ENCODE assay signal across 33 cellular contexts in genomic region chr10:77796311-77796915, GRCh38.
"Had no signal": no experiment of that assay in that cellular context is flagged by ENCODE, and none has a peak within 500 bp of the region (broad histone marks: within the 10 kb centered on the region; RNA-seq: fewer than 3 reads in every experiment).

No MANE protein-coding gene starts in this region.

- H3K9me3 Mint-ChIP-seq: activated CD4-positive, alpha-beta T cell treated with anti-CD3 and anti-CD28 coated beads, Interleukin-2, amount 10 ng/mL, durations not matched to agents 24 days and 14 days; activated CD8-positive, alpha-beta T cell treated with anti-CD3 and anti-CD28 coated beads for 36 hours; activated naive CD8-positive, alpha-beta T cell treated with anti-CD3 and anti-CD28 coated beads for 36 hours; activated T-cell treated with anti-CD3 and anti-CD28 coated beads, Interleukin-2, amount 50 U/mL, for 72 hours; activated T-helper 17 cell treated with anti-CD3 and anti-CD28 coated beads, Interleukin-2, amount 50 U/mL, for 72 hours; central memory CD8-positive, alpha-beta T cell had no signal

- ATAC-seq: activated CD8-positive, alpha-beta T cell treated with anti-CD3 and anti-CD28 coated beads for 36 hours; activated T-cell treated with anti-CD3 and anti-CD28 coated beads, Interleukin-2, amount 50 U/mL, for 72 hours; activated T-helper 17 cell treated with anti-CD3 and anti-CD28 coated beads, Interleukin-2, amount 50 U/mL, for 72 hours; PC-3; Right ventricle myocardium inferior had no signal

- H3K27me3 Mint-ChIP-seq: activated CD4-positive, alpha-beta T cell treated with anti-CD3 and anti-CD28 coated beads, Interleukin-2, amount 10 ng/mL, durations not matched to agents 24 days and 14 days; central memory CD8-positive, alpha-beta T cell had no signal

- H3K36me3 Mint-ChIP-seq: activated naive CD8-positive, alpha-beta T cell treated with anti-CD3 and anti-CD28 coated beads for 36 hours had no signal

- H3K27ac Mint-ChIP-seq: activated CD4-positive, alpha-beta T cell treated with anti-CD3 and anti-CD28 coated beads, Interleukin-2, amount 10 ng/mL, durations not matched to agents 24 days and 14 days; activated CD8-positive, alpha-beta T cell treated with anti-CD3 and anti-CD28 coated beads for 36 hours; activated naive CD8-positive, alpha-beta T cell treated with anti-CD3 and anti-CD28 coated beads for 36 hours; activated T-cell treated with anti-CD3 and anti-CD28 coated beads, Interleukin-2, amount 50 U/mL, for 72 hours; activated T-helper 17 cell treated with anti-CD3 and anti-CD28 coated beads, Interleukin-2, amount 50 U/mL, for 72 hours had no signal

- DNase-seq: activated CD4-positive, alpha-beta T cell treated with anti-CD3 and anti-CD28 coated beads, Interleukin-2, amount 10 ng/mL, durations not matched to agents 24 days and 14 days; activated CD4-positive, alpha-beta T cell treated with anti-CD3 and anti-CD28 coated beads, Interleukin-2, amount 50 U/mL, for 4 hours; activated CD8-positive, alpha-beta T cell treated with anti-CD3 and anti-CD28 coated beads for 36 hours; activated gamma-delta T cell treated with Interleukin-2 at 50 U/mL for 16 hours; activated naive CD4-positive, alpha-beta T cell treated with anti-CD3 and anti-CD28 coated beads, Interleukin-2, amount 50 U/mL, for 16 hours; activated naive CD8-positive, alpha-beta T cell treated with anti-CD3 and anti-CD28 coated beads for 36 hours; activated T-cell treated with anti-CD3 and anti-CD28 coated beads, Interleukin-2, amount 50 U/mL, for 1 hour; activated T-cell treated with anti-CD3 and anti-CD28 coated beads, Interleukin-2, amount 50 U/mL, for 72 hours; amniotic stem cell; Kasumi-1; KG1; MG63; NCI-H1048; NCI-H1105 treated with DMSO at 0.1 percent for 48 hours; NCI-H1436; NCI-H187; NCI-H2029 treated with DMSO at 0.1 percent for 48 hours; NCI-H2107; NCI-H2171; NCI-H510A; NCI-H526; NCI-H748 treated with DMSO at 0.1 percent for 48 hours; NK-92 treated with Interleukin-12 subunit alpha and Interleukin-12 subunit beta, amount 100 ng/mL, for 24 hours; PC-3; Peyer's patch; RPMI8226; SW 1271; T-helper 1 cell; T1000; WERI-Rb-1 had no signal

- H3K4me3 Mint-ChIP-seq: activated CD4-positive, alpha-beta T cell treated with anti-CD3 and anti-CD28 coated beads, Interleukin-2, amount 10 ng/mL, durations not matched to agents 24 days and 14 days; activated CD8-positive, alpha-beta T cell treated with anti-CD3 and anti-CD28 coated beads for 36 hours; activated naive CD8-positive, alpha-beta T cell treated with anti-CD3 and anti-CD28 coated beads for 36 hours; activated T-cell treated with anti-CD3 and anti-CD28 coated beads, Interleukin-2, amount 50 U/mL, for 72 hours; activated T-helper 17 cell treated with anti-CD3 and anti-CD28 coated beads, Interleukin-2, amount 50 U/mL, for 72 hours; central memory CD8-positive, alpha-beta T cell had no signal
